ENCODE assay signal across 9 cellular contexts in the genomic region with DNA sequence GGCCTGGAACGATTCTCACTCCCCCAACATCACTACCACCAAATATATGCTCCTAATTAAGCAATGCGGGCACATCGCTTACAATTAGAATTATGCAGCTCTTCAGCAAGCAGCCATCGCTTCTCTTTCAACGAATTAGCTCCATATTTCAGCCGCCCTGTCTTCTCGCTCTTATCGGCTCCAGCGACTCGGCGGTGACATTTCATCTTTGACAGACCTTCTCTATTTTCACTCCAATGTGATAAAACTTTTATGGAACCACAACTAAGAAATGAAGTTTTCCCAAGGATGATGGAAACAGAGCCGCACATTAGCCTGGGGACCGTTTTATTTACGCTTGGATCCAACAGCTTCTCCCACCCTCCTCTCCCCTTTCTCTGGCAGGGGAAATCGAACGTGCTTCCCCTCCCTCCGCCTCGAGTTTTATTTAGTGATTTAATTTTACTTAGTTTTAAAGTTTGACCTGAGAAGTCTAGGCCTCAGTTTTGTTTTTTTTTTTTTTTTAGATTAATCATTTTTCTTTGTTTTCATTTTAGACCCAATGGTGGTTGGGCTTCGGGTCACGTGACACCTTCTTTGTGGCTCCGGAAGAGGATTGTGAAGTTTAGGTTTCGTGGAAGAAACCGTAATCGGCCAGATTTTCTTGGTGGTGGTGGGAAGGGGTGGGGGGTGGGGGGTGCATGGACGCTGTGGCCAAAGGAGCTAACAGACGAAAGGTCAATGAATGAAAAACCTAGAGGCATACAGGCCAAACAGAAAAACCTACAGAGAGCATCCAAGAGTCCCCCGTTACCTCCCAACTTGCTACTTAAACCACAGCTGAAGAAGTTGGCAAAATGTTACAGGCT. TPM values are rescaled to one million over a fixed set of nuclear protein-coding genes. Genes with fewer than 3 reads are reported as not detected.
DNase-seq lines count a peak whose midpoint lies in the region; ATAC-seq and TF ChIP-seq lines count a peak whose summit lies in the region.
"Had no signal": no experiment of that assay in that cellular context is flagged by ENCODE, and none has a peak within 500 bp of the region (broad histone marks: within the 10 kb centered on the region; RNA-seq: fewer than 3 reads in every experiment).

No MANE protein-coding gene starts in this region.

- ATAC-seq in GM19328 (IDR thresholded peaks at IDR 0.05; ENCODE audit: unreplicated experiment): no peak
- no peak for ATAC-seq in GM21717 (IDR thresholded peaks at IDR 0.05; ENCODE audit: unreplicated experiment)

- peak overlapping the region; percentile 84 for H3K4me2 ChIP-seq in skeletal muscle satellite cell (ENCODE audit: low read length)

- H3K4me1 Mint-ChIP-seq in activated CD4-positive, alpha-beta T cell treated with anti-CD3 and anti-CD28 coated beads, Interleukin-2, amount 10 ng/mL, durations not matched to agents 24 days and 14 days: peaks cover 38% of the 10 kb centered on the region

- TF ChIP-seq CTCF in fibroblast of the aortic adventitia (IDR thresholded peaks at IDR 0.05; ENCODE audit: insufficient read depth, low read length): no peak

- H3K4me3 Mint-ChIP-seq in activated CD4-positive, alpha-beta T cell treated with anti-CD3 and anti-CD28 coated beads, Interleukin-2, amount 10 ng/mL, durations not matched to agents 24 days and 14 days: peak overlapping the region; percentile 82

- H3K27me3 ChIP-seq in HUES48 (ENCODE audit: control insufficient read depth, insufficient read depth, low read length): peaks cover 100% of the 10 kb centered on the region
- H3K27me3 ChIP-seq in skeletal muscle satellite cell (ENCODE audit: control insufficient read depth, insufficient read depth, low read length): no peaks in the 10 kb centered on the region

- intact Hi-C loops in activated CD4-positive, alpha-beta T cell treated with anti-CD3 and anti-CD28 coated beads, Interleukin-2, amount 10 ng/mL, durations not matched to agents 24 days and 14 days (cut with micrococcal nuclease): no loop called here

- H3K4me1 ChIP-seq in HUES48 (ENCODE audit: control insufficient read depth, insufficient read depth, low read length): peaks cover 42% of the 10 kb centered on the region
- H3K4me1 ChIP-seq in skeletal muscle satellite cell (ENCODE audit: control insufficient read depth, insufficient read depth, low read length): peaks cover 48% of the 10 kb centered on the region

- no peaks in the 10 kb centered on the region for H3K27me3 Mint-ChIP-seq in activated CD4-positive, alpha-beta T cell treated with anti-CD3 and anti-CD28 coated beads, Interleukin-2, amount 10 ng/mL, durations not matched to agents 24 days and 14 days

- no peaks in the 10 kb centered on the region for H3K9me3 ChIP-seq in HUES48 (ENCODE audit: control insufficient read depth, insufficient read depth, low read length)
- H3K9me3 ChIP-seq in skeletal muscle satellite cell (replicated peaks; ENCODE audit: low read length): no peaks in the 10 kb centered on the region

- no peak overlapping the region for H3K27ac ChIP-seq in HUES48 (ENCODE audit: low read depth, low read length)

- no peaks in the 10 kb centered on the region for H3K36me3 ChIP-seq in HUES48 (ENCODE audit: control insufficient read depth, insufficient read depth, low read length)
- H3K36me3 ChIP-seq in skeletal muscle satellite cell (ENCODE audit: insufficient read depth, low read length): peaks cover 20% of the 10 kb centered on the region

- peak; percentile 87 for DNase-seq in activated CD4-positive, alpha-beta T cell treated with anti-CD3 and anti-CD28 coated beads, Interleukin-2, amount 10 ng/mL, durations not matched to agents 24 days and 14 days
- peak; percentile 90 for DNase-seq in fibroblast of the aortic adventitia (ENCODE audit: low read depth)
- DNase-seq in DMS53 (lab: John Stamatoyannopoulos, UW): no peak
- no peak for DNase-seq in Kasumi-1 (lab: John Stamatoyannopoulos, UW)

- peak overlapping the region; percentile 36 for H3K4me3 ChIP-seq in HUES48 (ENCODE audit: low read depth, low read length)
- H3K4me3 ChIP-seq in fibroblast of the aortic adventitia (ENCODE audit: low read depth, low read length): peak overlapping the region; percentile 53
- peak overlapping the region; percentile 56 for H3K4me3 ChIP-seq in skeletal muscle satellite cell (ENCODE audit: low read length)

- H3K9ac ChIP-seq in HUES48 (ENCODE audit: low read depth, low read length) (no peak overlapping the region), skeletal muscle satellite cell (ENCODE audit: low read depth, low read length) (peak overlapping the region; percentile 99)

- H3K27ac Mint-ChIP-seq in activated CD4-positive, alpha-beta T cell treated with anti-CD3 and anti-CD28 coated beads, Interleukin-2, amount 10 ng/mL, durations not matched to agents 24 days and 14 days: peak overlapping the region; percentile 83

- no peaks in the 10 kb centered on the region for H3K9me3 Mint-ChIP-seq in activated CD4-positive, alpha-beta T cell treated with anti-CD3 and anti-CD28 coated beads, Interleukin-2, amount 10 ng/mL, durations not matched to agents 24 days and 14 days

- peaks cover 13% of the 10 kb centered on the region for H3K36me3 Mint-ChIP-seq in activated CD4-positive, alpha-beta T cell treated with anti-CD3 and anti-CD28 coated beads, Interleukin-2, amount 10 ng/mL, durations not matched to agents 24 days and 14 days (ENCODE audit: low read depth)

RNA-seq across cellular contexts. Expression of gene HOXB2, which starts 3.2 kb away (rescaled TPM):
- total RNA-seq in activated CD4-positive, alpha-beta T cell treated with anti-CD3 and anti-CD28 coated beads, Interleukin-2, amount 10 ng/mL, durations not matched to agents 24 days and 14 days: 26.0 and 28.1 TPM in 2 replicates
- total RNA-seq in fibroblast of the aortic adventitia (ENCODE audit: low replicate concordance): 1.5 and 9.0 TPM in 2 replicates
- 4.6 and 5.9 TPM in 2 replicates for total RNA-seq in skeletal muscle satellite cell (2012; rRNA removed)

RNA-seq across cellular contexts. Expression of gene HOXB1, which starts 17.3 kb away (rescaled TPM):
- not detected in 2 replicates for total RNA-seq in activated CD4-positive, alpha-beta T cell treated with anti-CD3 and anti-CD28 coated beads, Interleukin-2, amount 10 ng/mL, durations not matched to agents 24 days and 14 days
- total RNA-seq in fibroblast of the aortic adventitia (ENCODE audit: low replicate concordance): not detected in 2 replicates
- not detected in 2 replicates for total RNA-seq in skeletal muscle satellite cell (2012; rRNA removed)
- total RNA-seq: lung microvascular endothelial cell had no signal

RNA-seq across cellular contexts. Expression of gene HOXB4, which starts 30.1 kb away (rescaled TPM):
- total RNA-seq in activated CD4-positive, alpha-beta T cell treated with anti-CD3 and anti-CD28 coated beads, Interleukin-2, amount 10 ng/mL, durations not matched to agents 24 days and 14 days: 3.1 and 3.6 TPM in 2 replicates
- 3.8 and 7.0 TPM in 2 replicates for total RNA-seq in fibroblast of the aortic adventitia (ENCODE audit: low replicate concordance)
- total RNA-seq in skeletal muscle satellite cell (2012; rRNA removed): 1.3 and 1.7 TPM in 2 replicates

RNA-seq across cellular contexts. Expression of gene HOXB3, which starts 42.0 kb away (rescaled TPM):
- total RNA-seq in activated CD4-positive, alpha-beta T cell treated with anti-CD3 and anti-CD28 coated beads, Interleukin-2, amount 10 ng/mL, durations not matched to agents 24 days and 14 days: 3.6 and 3.7 TPM in 2 replicates
- 9.7 and 14.2 TPM in 2 replicates for total RNA-seq in fibroblast of the aortic adventitia (ENCODE audit: low replicate concordance)
- total RNA-seq in skeletal muscle satellite cell (2012; rRNA removed): 1.1 and 6.3 TPM in 2 replicates

RNA-seq across cellular contexts. Expression of gene HOXB5, which starts 45.5 kb away (rescaled TPM):
- not detected in 2 replicates for total RNA-seq in activated CD4-positive, alpha-beta T cell treated with anti-CD3 and anti-CD28 coated beads, Interleukin-2, amount 10 ng/mL, durations not matched to agents 24 days and 14 days
- 0.27 and 0.57 TPM in 2 replicates for total RNA-seq in fibroblast of the aortic adventitia (ENCODE audit: low replicate concordance)
- total RNA-seq in skeletal muscle satellite cell (2012; rRNA removed): under 0.01 TPM in 2 replicates
- total RNA-seq: lung microvascular endothelial cell had no signal

Comparison
In these comparisons a context has a peak if more than half of its experiments do, and no peak if none do; other contexts are left out.
1. DNase-seq: peak in activated CD4-positive, alpha-beta T cell treated with anti-CD3 and anti-CD28 coated beads, Interleukin-2, amount 10 ng/mL, durations not matched to agents 24 days and 14 days (single experiment) and fibroblast of the aortic adventitia (single experiment); none in DMS53 (single experiment) and Kasumi-1 (0 of 2).
2. Peak in every context shown above with its lines, with median percentiles within 50 percentile points of each other: H3K4me3 ChIP-seq.